In genomic region chr17:6658411-6658810, GRCh38 we compare ENCODE assay signal across 9 cellular contexts. TPM values are rescaled to one million over a fixed set of nuclear protein-coding genes. Genes with fewer than 3 reads are reported as not detected.
"Had no signal": no experiment of that assay in that cellular context is flagged by ENCODE, and none has a peak within 500 bp of the region (broad histone marks: within the 10 kb centered on the region; RNA-seq: fewer than 3 reads in every experiment).

No MANE protein-coding gene starts in this region.

RNA-seq across cellular contexts. Expression of gene SLC13A5, which starts 54.8 kb away (rescaled TPM):
- total RNA-seq: activated CD8-positive, alpha-beta memory T cell treated with anti-CD3 and anti-CD28 coated beads, Interleukin-2, amount 10 ng/mL, durations not matched to agents 7 days and 5 days; activated CD8-positive, alpha-beta T cell treated with anti-CD3 and anti-CD28 coated beads for 36 hours; body of pancreas; dermis blood vessel endothelial cell; glomerular endothelial cell; lower leg skin; stomach; T-helper 2 cell treated with Interferon-gamma antibody and Interleukin-4, amounts not matched to agents 100 ng/mL and 5 ng/mL, for 36 hours; upper lobe of right lung had no signal
